Comparison of ENCODE assay signal across 1 cellular context in genomic region chr2:74148457-74149248, GRCh38.
TF ChIP-seq lines count a peak whose summit lies in the region.

No MANE protein-coding gene starts in this region.

TF ChIP-seq in endothelial cell of umbilical vein, 7 proteins besides CTCF, POLR2A, EP300 and RAD21 (continued from another document):
- no peak for TF ChIP-seq POLR2AphosphoS5 (IDR thresholded peaks at IDR 0.05; ENCODE audit: insufficient read depth, low read depth, low read length)
